Comparison of ENCODE assay signal across 11 cellular contexts in genomic region chr2:239002960-239003932, GRCh38.
DNase-seq lines count a peak whose midpoint lies in the region; ATAC-seq, FAIRE-seq and TF ChIP-seq lines count a peak whose summit lies in the region.
"Had no signal": no experiment of that assay in that cellular context is flagged by ENCODE, and none has a peak within 500 bp of the region (broad histone marks: within the 10 kb centered on the region; RNA-seq: fewer than 3 reads in every experiment).

No MANE protein-coding gene starts in this region.

- H3K4me3 ChIP-seq in HFF-Myc (replicated peaks; ENCODE audit: low read depth, low read length) (peak overlapping the region; percentile 14; the same call in 1 of the 2 replicates), astrocyte of the cerebellum (ENCODE audit: low read depth, low read length) (no peak overlapping the region), stomach smooth muscle (ENCODE audit: low read length in 2 of 2) (peak overlapping the region; percentile 53 to 64)

- peaks cover 10% of the 10 kb centered on the region for H3K4me1 ChIP-seq in stomach smooth muscle (ENCODE audit: control insufficient read depth, insufficient read depth, low read length)

- no peak for FAIRE-seq in RCC 7860 (lab: Jason Lieb, UNC)

- intact Hi-C loops in left ventricle myocardium superior (cut with micrococcal nuclease): no loop called here

- in situ Hi-C loops in astrocyte of the cerebellum (cut with HindIII; ENCODE audit: low sequenced_read_pairs): loop anchor here (5.0 kb wide), 1 partner anchor 89 kb away; no protein-coding TSS in a partner anchor

- DNase-seq in HFF-Myc (ENCODE audit: extremely low read depth, low read depth) (peak; percentile 54), astrocyte of the cerebellum (ENCODE audit: low read depth) (peak; percentile 11), left ventricle myocardium superior (no peak), RCC 7860 (ENCODE audit: low spot score) (no peak), cerebellar nuclear complex (lab: John Stamatoyannopoulos, UW) (no peak)
- no peak for DNase-seq in NK-92 treated with Interleukin-12 subunit alpha and Interleukin-12 subunit beta, amount 100 ng/mL, for 24 hours (lab: John Stamatoyannopoulos, UW)
- DNase-seq: activated T-cell treated with anti-CD3 and anti-CD28 coated beads for 4 hours, erythroblast, OCI-M1 had no signal

- H3K9me3 ChIP-seq in stomach smooth muscle (ENCODE audit: control insufficient read depth in 2 of 2, low read length in 2 of 2): peaks cover 0 to 16% of the 10 kb centered on the region in 2 donors

- peak overlapping the region; percentile 18 for H3K27ac ChIP-seq in stomach smooth muscle (ENCODE audit: low read length)

- H3K36me3 ChIP-seq in stomach smooth muscle (ENCODE audit: control insufficient read depth in 2 of 2, insufficient read depth in 2 of 2, low read length in 2 of 2): no peaks in the 10 kb centered on the region

- peak overlapping the region; percentile 33 to 51 for H3K9ac ChIP-seq in stomach smooth muscle (ENCODE audit: low read length in 2 of 2)

- peak; percentile 66 for TF ChIP-seq CTCF in HFF-Myc (IDR thresholded peaks at IDR 0.05; ENCODE audit: low read depth, low read length, missing control alignments)
- peak; percentile 13 for TF ChIP-seq CTCF in astrocyte of the cerebellum (IDR thresholded peaks at IDR 0.05; ENCODE audit: low read depth, low read length, missing control alignments)

- H3K27me3 ChIP-seq in stomach smooth muscle (ENCODE audit: control insufficient read depth in 1 of 2, insufficient read depth in 2 of 2, low read length in 2 of 2): peaks cover 8 to 12% of the 10 kb centered on the region in 2 donors

- ATAC-seq in left ventricle myocardium superior (peak; percentile 51), GM19455 (IDR thresholded peaks at IDR 0.05; ENCODE audit: unreplicated experiment) (no peak)

Comparison
In these comparisons a context has a peak if more than half of its experiments do, and no peak if none do; other contexts are left out.
1. DNase-seq: peak in HFF-Myc (single experiment) and astrocyte of the cerebellum (single experiment); none in left ventricle myocardium superior (single experiment), RCC 7860 (single experiment), cerebellar nuclear complex (0 of 2) and NK-92 treated with Interleukin-12 subunit alpha and Interleukin-12 subunit beta, amount 100 ng/mL, for 24 hours (single experiment).